21 cellular contexts compared by ENCODE assay signal in the genomic region with DNA sequence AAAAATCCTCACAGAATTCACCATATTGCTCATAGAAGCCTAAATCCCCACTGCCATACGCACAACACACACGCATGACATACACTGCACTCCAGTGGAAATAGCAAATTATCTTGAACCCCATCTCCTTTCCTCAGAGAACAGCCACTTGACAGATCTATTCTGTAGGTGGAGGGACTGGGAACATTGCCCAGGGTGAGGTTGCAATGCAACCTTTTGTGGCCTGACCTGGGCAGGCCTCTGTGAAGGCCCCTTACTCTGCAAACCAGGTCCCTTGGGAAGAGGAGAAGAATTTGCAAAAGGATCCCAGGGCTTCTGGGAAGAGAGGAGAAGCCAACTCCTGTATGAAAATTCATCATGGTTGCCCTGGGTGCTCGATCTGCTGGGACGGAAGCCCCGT. TPM values are rescaled to one million over a fixed set of nuclear protein-coding genes. Genes with fewer than 3 reads are reported as not detected.
A peak's percentile ranks its signal among the peaks of the same experiment; 100 is the strongest.
DNase-seq lines count a peak whose midpoint lies in the region; FAIRE-seq and TF ChIP-seq lines count a peak whose summit lies in the region.
"Had no signal": no experiment of that assay in that cellular context is flagged by ENCODE, and none has a peak within 500 bp of the region (broad histone marks: within the 10 kb centered on the region; RNA-seq: fewer than 3 reads in every experiment).

No MANE protein-coding gene starts in this region.

- H2AFZ ChIP-seq in keratinocyte (ENCODE audit: control insufficient read depth, low read length) (no peak overlapping the region), neuronal stem cell (ENCODE audit: low read length) (no peak overlapping the region)

- no peak overlapping the region for H3K14ac ChIP-seq in neuronal stem cell (ENCODE audit: low read length)

- H3K9ac ChIP-seq in keratinocyte (ENCODE audit: control insufficient read depth, extremely low read depth, insufficient read depth, low read length) (no peak overlapping the region), neuronal stem cell (ENCODE audit: low read depth, low read length, poor library complexity) (no peak overlapping the region)
- H3K9ac ChIP-seq: BLaER1 had no signal

- CTCF ChIA-PET in RWPE1 (lab: Yijun Ruan, JAX) (interaction anchor here (0.6 to 1.0 kb wide), 3 partner anchors 32 to 72 kb away, joined by 3 read pairs; no protein-coding TSS in a partner anchor), GM10248 (lab: Yijun Ruan, JAX) (interaction anchor here (1.1 kb wide), 2 partner anchors 14 to 37 kb away, joined by 3 read pairs; no protein-coding TSS in a partner anchor)

- peak overlapping the region; percentile 18 for H2AK5ac ChIP-seq in neuronal stem cell (ENCODE audit: low read depth, low read length)

- no peaks in the 10 kb centered on the region for H3K27me3 ChIP-seq in keratinocyte (ENCODE audit: control insufficient read depth, extremely low read depth, insufficient read depth, low read length)
- H3K27me3 ChIP-seq in neuronal stem cell (ENCODE audit: control insufficient read depth in 3 of 3, insufficient read depth in 3 of 3, low read depth in 1 of 3, low read length in 3 of 3), result peaks cover 0 to 19% (median 0%) of the 10 kb centered on the region in 3 experiments
- no peaks in the 10 kb centered on the region for H3K27me3 ChIP-seq in vagina
- H3K27me3 ChIP-seq: BLaER1 had no signal

- TF ChIP-seq CTCF in RWPE1 (conservative IDR thresholded peaks at IDR 0.05; ENCODE audit: low read depth), result no peak
- TF ChIP-seq CTCF in keratinocyte (optimal IDR thresholded peaks at IDR 0.05 in 1 of 3, IDR thresholded peaks at IDR 0.05 in 1 of 3, conservative IDR thresholded peaks at IDR 0.05 in 1 of 3; ENCODE audit: extremely low read depth in 1 of 3, insufficient read depth in 2 of 3, low read length in 3 of 3), result no peak
- no peak for TF ChIP-seq CTCF in vagina (IDR thresholded peaks at IDR 0.05)
- no peak for TF ChIP-seq CTCF in GM10248 (IDR thresholded peaks at IDR 0.05; ENCODE audit: control extremely low read depth, extremely low read depth, low read depth, missing control alignments)

- H2BK5ac ChIP-seq in neuronal stem cell (ENCODE audit: low read length), result no peak overlapping the region

- H3K4ac ChIP-seq in neuronal stem cell (ENCODE audit: low read length), result no peak overlapping the region

- no peak overlapping the region for H4K8ac ChIP-seq in neuronal stem cell (ENCODE audit: low read depth, low read length)

- no peak overlapping the region for H3K23ac ChIP-seq in neuronal stem cell (ENCODE audit: low read depth, low read length, poor library complexity)

- peaks cover 60% of the 10 kb centered on the region for H3K4me1 ChIP-seq in keratinocyte (ENCODE audit: control insufficient read depth, extremely low read depth, insufficient read depth, low read length)
- peaks cover 9% of the 10 kb centered on the region in 2 donors for H3K4me1 ChIP-seq in neuronal stem cell (ENCODE audit: control insufficient read depth in 2 of 2, insufficient read depth in 1 of 2, low read depth in 1 of 2, low read length in 2 of 2)
- H3K4me1 ChIP-seq in vagina, result peaks cover 38% of the 10 kb centered on the region
- H3K4me1 ChIP-seq: BLaER1 had no signal

- no peak overlapping the region for H2BK15ac ChIP-seq in neuronal stem cell (ENCODE audit: low read length)

- H3K9me1 ChIP-seq in keratinocyte (ENCODE audit: control insufficient read depth, extremely low read depth, insufficient read depth, low read length), result no peaks in the 10 kb centered on the region

- no peak for TF ChIP-seq POLR2A in vagina (IDR thresholded peaks at IDR 0.05)

- no peaks in the 10 kb centered on the region for H4K20me1 ChIP-seq in keratinocyte (ENCODE audit: control insufficient read depth, extremely low read depth, insufficient read depth, low read length)
- H4K20me1 ChIP-seq: BLaER1 had no signal

- peak overlapping the region; percentile 92 for H3K27ac ChIP-seq in RWPE1
- H3K27ac ChIP-seq in keratinocyte (ENCODE audit: control insufficient read depth, insufficient read depth, low read length), result peak overlapping the region; percentile 77
- H3K27ac ChIP-seq in neuronal stem cell (replicated peaks; ENCODE audit: low read length), result no peak overlapping the region
- H3K27ac ChIP-seq in vagina, result peak overlapping the region; percentile 47
- H3K27ac ChIP-seq: BLaER1 had no signal

- H3K79me2 ChIP-seq in keratinocyte (ENCODE audit: control insufficient read depth, insufficient read depth, low read length), result no peaks in the 10 kb centered on the region

- H3K18ac ChIP-seq in neuronal stem cell (ENCODE audit: low read length), result no peak overlapping the region

- H3K4me2 ChIP-seq in keratinocyte (ENCODE audit: control insufficient read depth, extremely low read depth, insufficient read depth, low read depth, low read length) (peak overlapping the region; percentile 71), neuronal stem cell (ENCODE audit: insufficient read depth, low read length, poor library complexity, severe bottlenecking) (no peak overlapping the region)
- H3K4me2 ChIP-seq: BLaER1 had no signal

- FAIRE-seq in keratinocyte (lab: Jason Lieb, UNC), result no peak
- FAIRE-seq: GM12891, GM19239 had no signal

- H4K91ac ChIP-seq in neuronal stem cell (ENCODE audit: low read depth, low read length, poor library complexity), result no peak overlapping the region

- H3K4me3 ChIP-seq in keratinocyte (ENCODE audit: control insufficient read depth in 2 of 3, extremely low read depth in 1 of 3, insufficient read depth in 2 of 3, low read depth in 1 of 3, low read length in 3 of 3) (no peak overlapping the region), neuronal stem cell (ENCODE audit: low read length in 2 of 2) (no peak overlapping the region), vagina (no peak overlapping the region)
- H3K4me3 ChIP-seq: BLaER1 had no signal

- intact Hi-C loops in vagina (cut with DNase I), result no loop called here

- H3K9me3 ChIP-seq in keratinocyte (ENCODE audit: control insufficient read depth, low read depth, low read length), result no peaks in the 10 kb centered on the region
- no peaks in the 10 kb centered on the region for H3K9me3 ChIP-seq in neuronal stem cell (replicated peaks in 1 of 2; ENCODE audit: control insufficient read depth in 2 of 2, insufficient read depth in 1 of 2, low read depth in 1 of 2, low read length in 2 of 2)
- no peaks in the 10 kb centered on the region for H3K9me3 ChIP-seq in vagina
- H3K9me3 ChIP-seq: BLaER1 had no signal

- H3K79me1 ChIP-seq in neuronal stem cell (ENCODE audit: low read depth, low read length), result no peaks in the 10 kb centered on the region

- DNase-seq in RWPE1 (ENCODE audit: low spot score), result no peak
- DNase-seq in keratinocyte (ENCODE audit: low read depth, low spot score), result no peak
- no peak for DNase-seq in neuronal stem cell (ENCODE audit: low spot score)
- no peak for DNase-seq in vagina (ENCODE audit: extremely low spot score in 2 of 2)
- no peak for DNase-seq in activated effector memory CD4-positive, alpha-beta T cell treated with Interleukin-2 at 50 U/mL for 16 hours
- DNase-seq in GM10248 (ENCODE audit: extremely low spot score), result no peak
- no peak for DNase-seq in globus pallidus (ENCODE audit: low spot score)
- DNase-seq: CD4-positive, alpha-beta memory T cell; DMS153; EL; Karpas-422; NCI-H1048; NCI-H1436; NCI-H1930; NCI-H2171; NCI-H526; PC-3; RPMI8226 had no signal

- no CpG with 5 or more reads among the region's 5 CpGs for WGBS in neuronal stem cell (ENCODE audit: extremely low coverage in 2 of 2, insufficient read length in 2 of 2, insufficient replicate concordance in 1 of 2), 2 donors

- dilution Hi-C loops in keratinocyte (cut with MboI; ENCODE audit: extremely low pct_ligation_motif_present, low sequenced_read_pairs), result no loop called here

- H3K36me3 ChIP-seq in keratinocyte (ENCODE audit: control insufficient read depth in 2 of 2, extremely low read depth in 1 of 2, insufficient read depth in 2 of 2, low read length in 2 of 2) (no peaks in the 10 kb centered on the region), neuronal stem cell (replicated peaks in 1 of 2; ENCODE audit: control insufficient read depth in 2 of 2, insufficient read depth in 2 of 2, low read length in 2 of 2) (no peaks in the 10 kb centered on the region), vagina (no peaks in the 10 kb centered on the region)
- H3K36me3 ChIP-seq: BLaER1 had no signal

- POLR2A ChIA-PET in RWPE1 (lab: Yijun Ruan, JAX; ENCODE audit: low non-redundant PET), result no interaction called here
- POLR2A ChIA-PET in GM10248 (lab: Yijun Ruan, JAX), result no interaction called here

- H2BK120ac ChIP-seq in neuronal stem cell (ENCODE audit: low read depth, low read length), result no peak overlapping the region

- no peak overlapping the region for H2BK12ac ChIP-seq in neuronal stem cell (ENCODE audit: low read length)

RNA-seq across cellular contexts. Expression of a gene that starts 51.9 kb away (rescaled TPM):
- polyA plus RNA-seq in keratinocyte, result 696 to 1,073 TPM (median 1,057 TPM) in 3 replicates
- polyA plus RNA-seq in keratinocyte (2011; ENCODE audit: low read depth), result 577 TPM
- polyA plus RNA-seq in keratinocyte (2011; cell fraction: cytosol; rRNA removed), result 226 and 414 TPM in 2 replicates
- polyA plus RNA-seq in keratinocyte (2011; cell fraction: nucleus; rRNA removed), result 1,167 and 1,399 TPM in 2 replicates
- polyA plus RNA-seq in keratinocyte (2012; ENCODE audit: low replicate concordance), result 758 and 1,072 TPM in 2 replicates
- polyA minus RNA-seq in keratinocyte, result 474 to 810 TPM (median 579 TPM) in 3 replicates
- polyA minus RNA-seq in keratinocyte (2011; cell fraction: cytosol; rRNA and poly(A)+ RNA removed), result 947 TPM
- 1,336 and 1,444 TPM in 2 replicates for polyA minus RNA-seq in keratinocyte (2011; cell fraction: nucleus; rRNA and poly(A)+ RNA removed)
- polyA plus RNA-seq in neuronal stem cell (2013, experiment 1 of 2), result 45.3 TPM
- 48.1 TPM for polyA plus RNA-seq in neuronal stem cell (2013, experiment 2 of 2)
- total RNA-seq in vagina, result 184 TPM
- polyA plus RNA-seq: CD4-positive, alpha-beta memory T cell had no signal
